In the genomic region with DNA sequence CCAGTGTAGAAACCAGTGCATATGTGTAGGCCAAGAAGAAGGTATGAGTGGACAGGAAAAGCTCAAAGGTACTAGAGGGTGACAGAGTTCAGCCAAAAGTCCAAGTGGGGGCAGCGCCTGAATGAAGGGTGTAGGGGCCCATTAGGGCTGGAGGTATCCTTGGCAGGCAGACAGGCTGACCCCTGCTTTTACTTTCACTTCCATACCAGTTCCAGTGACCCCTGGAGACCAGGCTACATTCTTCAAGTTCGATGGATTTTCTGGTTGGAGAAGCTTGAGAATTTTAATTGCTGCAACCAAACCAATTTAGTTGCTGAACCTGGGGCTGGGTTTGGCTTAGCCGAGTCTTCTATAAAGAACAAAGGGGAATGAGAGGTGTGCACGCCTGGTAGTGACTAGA, we compare ENCODE assay signal across 23 cellular contexts. TPM values are rescaled to one million over a fixed set of nuclear protein-coding genes. Genes with fewer than 3 reads are reported as not detected.
DNase-seq lines count a peak whose midpoint lies in the region; ATAC-seq and TF ChIP-seq lines count a peak whose summit lies in the region.
"Had no signal": no experiment of that assay in that cellular context is flagged by ENCODE, and none has a peak within 500 bp of the region (broad histone marks: within the 10 kb centered on the region; RNA-seq: fewer than 3 reads in every experiment).

No MANE protein-coding gene starts in this region.

- peaks cover 17% of the 10 kb centered on the region for H3F3A ChIP-seq in neural progenitor cell (ENCODE audit: low read depth)

- H3K4me1 ChIP-seq in BLaER1 (peaks cover 45% of the 10 kb centered on the region), neural progenitor cell (peaks cover 14% of the 10 kb centered on the region), hepatocyte (ENCODE audit: insufficient read depth) (peaks cover 8% of the 10 kb centered on the region)

- DNase-seq in OCI-M1 (lab: John Stamatoyannopoulos, UW) (peak; percentile 12), fibroblast of peridontal ligament (ENCODE audit: extremely low read depth) (peak; percentile 37), neural progenitor cell (ENCODE audit: low spot score) (no peak), anterior cingulate cortex (lab: John Stamatoyannopoulos, UW) (no peak), lower leg skin (ENCODE audit: low spot score in 2 of 2) (no peak), hepatocyte (ENCODE audit: low spot score) (no peak)
- DNase-seq: activated CD4-positive, alpha-beta T cell treated with anti-CD3 and anti-CD28 coated beads for 48 hours; activated CD8-positive, alpha-beta memory T cell treated with anti-CD3 and anti-CD28 coated beads, Interleukin-2, amount 50 U/mL, for 48 hours; activated naive CD4-positive, alpha-beta T cell; effector CD8-positive, alpha-beta T cell; EL; esophagus squamous epithelium; GM23248; naive thymus-derived CD8-positive, alpha-beta T cell; NCI-H1105 treated with DMSO at 0.1 percent for 48 hours; NCI-H2107; NCI-H524; stimulated activated CD4-positive, alpha-beta T cell treated with anti-CD3 and anti-CD28 coated beads, Interleukin-12 subunit alpha, Interleukin-12 subunit beta, amount 100 ng/mL, for 4 hours had no signal

- ATAC-seq in GM18502 (IDR thresholded peaks at IDR 0.05; ENCODE audit: poor library complexity, unreplicated experiment), result no peak
- ATAC-seq: naive thymus-derived CD8-positive, alpha-beta T cell; Right ventricle myocardium inferior had no signal

- intact Hi-C loops in lower leg skin (cut with DNase I; ENCODE audit: low total_unique reads), result no loop called here

- H3K9me2 ChIP-seq in hepatocyte (replicated peaks; ENCODE audit: insufficient read depth), result no peaks in the 10 kb centered on the region

- H3K9ac ChIP-seq in BLaER1, result no peak overlapping the region
- no peak overlapping the region for H3K9ac ChIP-seq in neural progenitor cell
- H3K9ac ChIP-seq: GM23248 had no signal

- H2AFZ ChIP-seq in neural progenitor cell (replicated peaks) (no peak overlapping the region), hepatocyte (no peak overlapping the region)
- H2AFZ ChIP-seq: GM23248 had no signal

- H3K4me1 Mint-ChIP-seq in neural progenitor cell, result peaks cover 30% of the 10 kb centered on the region
- H3K4me1 Mint-ChIP-seq: central memory CD8-positive, alpha-beta T cell had no signal

- no peaks in the 10 kb centered on the region for H3K9me3 Mint-ChIP-seq in neural progenitor cell
- H3K9me3 Mint-ChIP-seq: central memory CD8-positive, alpha-beta T cell; naive thymus-derived CD8-positive, alpha-beta T cell had no signal

- TF ChIP-seq POLR2A in lower leg skin (IDR thresholded peaks at IDR 0.05), result no peak

- no peak for TF ChIP-seq CTCF in neural progenitor cell (IDR thresholded peaks at IDR 0.05)
- no peak for TF ChIP-seq CTCF in lower leg skin (IDR thresholded peaks at IDR 0.05)
- TF ChIP-seq CTCF in hepatocyte (IDR thresholded peaks at IDR 0.05; ENCODE audit: poor library complexity), result no peak

- H3K9me3 ChIP-seq in BLaER1, result no peaks in the 10 kb centered on the region
- no peaks in the 10 kb centered on the region for H3K9me3 ChIP-seq in neural progenitor cell (ENCODE audit: low read depth)
- H3K9me3 ChIP-seq in hepatocyte (ENCODE audit: low read depth), result no peaks in the 10 kb centered on the region
- H3K9me3 ChIP-seq: esophagus squamous epithelium, suprapubic skin had no signal

- H3K79me2 ChIP-seq in neural progenitor cell (ENCODE audit: low read depth) (no peaks in the 10 kb centered on the region), hepatocyte (no peaks in the 10 kb centered on the region)

- H3K27me3 ChIP-seq in BLaER1, result no peaks in the 10 kb centered on the region
- H3K27me3 ChIP-seq in neural progenitor cell, result peaks cover under 1% of the 10 kb centered on the region
- H3K27me3 ChIP-seq in hepatocyte, result no peaks in the 10 kb centered on the region
- H3K27me3 ChIP-seq: esophagus squamous epithelium, suprapubic skin had no signal

- H3K36me3 Mint-ChIP-seq in neural progenitor cell, result no peaks in the 10 kb centered on the region
- H3K36me3 Mint-ChIP-seq: naive thymus-derived CD8-positive, alpha-beta T cell had no signal

- H3K4me2 ChIP-seq in BLaER1 (peak overlapping the region; percentile 75), neural progenitor cell (no peak overlapping the region), hepatocyte (no peak overlapping the region)

- 52 to 86% methylated on average over 4 of the region's 4 CpGs for WGBS in lower leg skin, 2 donors
- whole genome bisulfite sequencing in hepatocyte (ENCODE audit: low lambda C conversion rate, missing lambda C conversion rate), result 56% methylated on average over 4 of the region's 4 CpGs

- H4K20me1 ChIP-seq in BLaER1, result no peaks in the 10 kb centered on the region
- no peaks in the 10 kb centered on the region for H4K20me1 ChIP-seq in neural progenitor cell (ENCODE audit: low read depth)
- H4K20me1 ChIP-seq in hepatocyte (ENCODE audit: insufficient read depth, poor library complexity, severe bottlenecking), result no peaks in the 10 kb centered on the region

- peaks cover 4% of the 10 kb centered on the region for H3K27me3 Mint-ChIP-seq in neural progenitor cell (ENCODE audit: insufficient read depth, low read depth)
- H3K27me3 Mint-ChIP-seq: central memory CD8-positive, alpha-beta T cell; naive thymus-derived CD8-positive, alpha-beta T cell had no signal

- H3K27ac ChIP-seq in BLaER1, result no peak overlapping the region
- H3K27ac ChIP-seq in neural progenitor cell, result no peak overlapping the region
- no peak overlapping the region for H3K27ac ChIP-seq in hepatocyte
- H3K27ac ChIP-seq: GM23248, suprapubic skin had no signal

- no peaks in the 10 kb centered on the region for H3K36me3 ChIP-seq in BLaER1
- H3K36me3 ChIP-seq in neural progenitor cell, result no peaks in the 10 kb centered on the region
- H3K36me3 ChIP-seq in hepatocyte (replicated peaks; ENCODE audit: insufficient read depth, low read depth), result no peaks in the 10 kb centered on the region
- H3K36me3 ChIP-seq: esophagus squamous epithelium, suprapubic skin had no signal

- no peak overlapping the region for H3K4me3 ChIP-seq in BLaER1
- H3K4me3 ChIP-seq in neural progenitor cell, result no peak overlapping the region
- no peak overlapping the region for H3K4me3 ChIP-seq in lower leg skin (ENCODE audit: low read depth, poor library complexity, severe bottlenecking)
- H3K4me3 ChIP-seq in hepatocyte, result no peak overlapping the region
- H3K4me3 ChIP-seq: esophagus squamous epithelium, GM23248, suprapubic skin had no signal

- peak overlapping the region; percentile 91 for H3K27ac Mint-ChIP-seq in neural progenitor cell

- no peak overlapping the region for H3K4me3 Mint-ChIP-seq in neural progenitor cell
- H3K4me3 Mint-ChIP-seq: central memory CD8-positive, alpha-beta T cell; naive thymus-derived CD8-positive, alpha-beta T cell had no signal

RNA-seq across cellular contexts. Expression of a gene that starts 42.3 kb away (rescaled TPM):
- total RNA-seq in neural progenitor cell (ENCODE audit: low replicate concordance), result 78.9 and 147 TPM in 2 replicates
- 10 to 100 TPM; 43.3 to 64.9 (median 54.5) TPM for total RNA-seq in lower leg skin
- 148 and 206 TPM in 2 replicates for total RNA-seq in hepatocyte
- 311 and 315 TPM in 2 replicates for polyA plus RNA-seq in hepatocyte

Comparison
In these comparisons a context has a peak if more than half of its experiments do, and no peak if none do; other contexts are left out.
1. DNase-seq: peak in OCI-M1 (single experiment) and fibroblast of peridontal ligament (single experiment); none in neural progenitor cell (single experiment), anterior cingulate cortex (0 of 58), lower leg skin (0 of 2) and hepatocyte (single experiment).